ENCODE assay signal across 9 cellular contexts in genomic region chr4:123096038-123096437, GRCh38.
A peak's percentile ranks its signal among the peaks of the same experiment; 100 is the strongest.
DNase-seq lines count a peak whose midpoint lies in the region; ATAC-seq and TF ChIP-seq lines count a peak whose summit lies in the region.
"Had no signal": no experiment of that assay in that cellular context is flagged by ENCODE, and none has a peak within 500 bp of the region (broad histone marks: within the 10 kb centered on the region; RNA-seq: fewer than 3 reads in every experiment).

No MANE protein-coding gene starts in this region.

- H4K20me1 ChIP-seq in H9 (ENCODE audit: control insufficient read depth, insufficient read depth, insufficient read length) = no peaks in the 10 kb centered on the region

- H3K9me3 ChIP-seq in H9 (ENCODE audit: control insufficient read depth, low read depth, low read length) = no peaks in the 10 kb centered on the region

- H3K56ac ChIP-seq in H9 (ENCODE audit: insufficient read length, low read depth, low read length) = no peak overlapping the region

- H2BK20ac ChIP-seq in H9 (ENCODE audit: low read depth, low read length, poor library complexity, severe bottlenecking) = no peak overlapping the region

- H3K27ac Mint-ChIP-seq in H9 (no peak overlapping the region), osteocyte (ENCODE audit: unreplicated experiment) (no peak overlapping the region)

- H3K9me3 Mint-ChIP-seq in H9 (no peaks in the 10 kb centered on the region), osteocyte (ENCODE audit: unreplicated experiment) (peaks cover 3% of the 10 kb centered on the region)

- no peak overlapping the region for H3K4ac ChIP-seq in H9 (ENCODE audit: low read depth, low read length)

- H3K23ac ChIP-seq in H9 (ENCODE audit: insufficient read length, low read depth, low read length) = no peak overlapping the region

- no peak for ATAC-seq in HG02678 (IDR thresholded peaks at IDR 0.05; ENCODE audit: unreplicated experiment)
- ATAC-seq in HG03565 (IDR thresholded peaks at IDR 0.05; ENCODE audit: unreplicated experiment) = no peak

- H3K27me3 Mint-ChIP-seq in H9 (ENCODE audit: low read depth) (no peaks in the 10 kb centered on the region), osteocyte (ENCODE audit: unreplicated experiment) (no peaks in the 10 kb centered on the region)

- no peaks in the 10 kb centered on the region for H3K79me1 ChIP-seq in H9 (ENCODE audit: insufficient read depth, low read depth, low read length, poor library complexity, severe bottlenecking)

- H3K14ac ChIP-seq in H9 (ENCODE audit: insufficient read depth, low read length) = no peak overlapping the region

- H3K4me1 Mint-ChIP-seq in H9 (peaks cover 3 to 5% of the 10 kb centered on the region in 2 experiments; a peak in 3 of 4 replicates), osteocyte (ENCODE audit: unreplicated experiment) (peaks cover 5% of the 10 kb centered on the region)

- no peak overlapping the region for H3K4me2 ChIP-seq in H9 (ENCODE audit: insufficient read depth, insufficient read length, low read length)

- no peak overlapping the region for H2BK5ac ChIP-seq in H9 (ENCODE audit: insufficient read length, low read length)

- no peaks in the 10 kb centered on the region for H3K23me2 ChIP-seq in H9 (ENCODE audit: insufficient read length, low read depth, low read length, poor library complexity, severe bottlenecking)

- no peak overlapping the region for H4K91ac ChIP-seq in H9 (ENCODE audit: insufficient read length, low read depth, low read length)

- no peak overlapping the region for H4K5ac ChIP-seq in H9 (ENCODE audit: insufficient read length, low read depth, low read length)

- no peak overlapping the region for H2BK120ac ChIP-seq in H9 (ENCODE audit: low read depth, low read length, poor library complexity, severe bottlenecking)

- H3T11ph ChIP-seq in H9 (ENCODE audit: low read length) = no peak overlapping the region

- no peaks in the 10 kb centered on the region; the same call in 1 of the 2 replicates for H3K4me1 ChIP-seq in H9 (ENCODE audit: insufficient read depth, low read length)

- no peak overlapping the region for H3K9ac ChIP-seq in H9 (ENCODE audit: extremely low read depth, insufficient read length, low read length)

- no peak overlapping the region for H2AFZ ChIP-seq in H9 (ENCODE audit: low read length)

- H2BK15ac ChIP-seq in H9 (ENCODE audit: low read depth, low read length) = no peak overlapping the region

- H3K36me3 Mint-ChIP-seq in H9 (ENCODE audit: insufficient read depth in 1 of 3, low read depth in 3 of 3) (peaks cover 14 to 18% (median 14%) of the 10 kb centered on the region in 3 experiments), osteocyte (ENCODE audit: unreplicated experiment) (peaks cover 9% of the 10 kb centered on the region)

- no peak overlapping the region for H3K27ac ChIP-seq in H9 (ENCODE audit: insufficient read length, low read depth, low read length)

- DNase-seq in H9 (no peak), NCI-H526 (lab: John Stamatoyannopoulos, UW) (peak; percentile 3 to 36), dermis blood vessel endothelial cell (peak; percentile 56), osteocyte (ENCODE audit: extremely low spot score, unreplicated experiment) (no peak)
- DNase-seq in activated naive CD4-positive, alpha-beta T cell treated with anti-CD3 and anti-CD28 coated beads, Interleukin-2, amount 50 U/mL, for 16 hours = no peak
- DNase-seq: activated effector memory CD4-positive, alpha-beta T cell treated with anti-CD3 and anti-CD28 coated beads, Interleukin-2, amount 50 U/mL, for 16 hours; NCI-H2081 treated with DMSO at 0.1 percent for 48 hours had no signal

- no CpG with 5 or more reads among the region's 4 CpGs for WGBS in H9 (ENCODE audit: extremely low coverage, insufficient read length, low lambda C conversion rate)

- H3K27me3 ChIP-seq in H9 (ENCODE audit: insufficient read depth, low read length) = no peaks in the 10 kb centered on the region

- TF ChIP-seq CTCF in H9 (conservative IDR thresholded peaks at IDR 0.05) (peak; percentile 84), osteocyte (IDR thresholded peaks at IDR 0.05) (peak; percentile 55)

- H3K4me3 Mint-ChIP-seq in H9 = no peak overlapping the region
- no peak overlapping the region for H3K4me3 Mint-ChIP-seq in osteocyte (ENCODE audit: unreplicated experiment)

- H2BK12ac ChIP-seq in H9 (ENCODE audit: insufficient read length, low read depth, low read length) = no peak overlapping the region

- no peak overlapping the region for H4K8ac ChIP-seq in H9 (replicated peaks; ENCODE audit: insufficient read length, low read depth, low read length)

- H3K18ac ChIP-seq in H9 (ENCODE audit: insufficient read length, low read depth, low read length) = no peak overlapping the region

- no peaks in the 10 kb centered on the region for H3K79me2 ChIP-seq in H9 (ENCODE audit: insufficient read depth, low read length)

- no peak overlapping the region for H2AK5ac ChIP-seq in H9 (ENCODE audit: insufficient read length, low read length)

Comparison
In these comparisons a context has a peak if more than half of its experiments do, and no peak if none do; other contexts are left out.
1. DNase-seq: peak in NCI-H526 (2 of 2) and dermis blood vessel endothelial cell (single experiment); none in H9 (single experiment), osteocyte (single experiment) and activated naive CD4-positive, alpha-beta T cell treated with anti-CD3 and anti-CD28 coated beads, Interleukin-2, amount 50 U/mL, for 16 hours (single experiment).